2 cellular contexts compared by ENCODE assay signal in the genomic region with DNA sequence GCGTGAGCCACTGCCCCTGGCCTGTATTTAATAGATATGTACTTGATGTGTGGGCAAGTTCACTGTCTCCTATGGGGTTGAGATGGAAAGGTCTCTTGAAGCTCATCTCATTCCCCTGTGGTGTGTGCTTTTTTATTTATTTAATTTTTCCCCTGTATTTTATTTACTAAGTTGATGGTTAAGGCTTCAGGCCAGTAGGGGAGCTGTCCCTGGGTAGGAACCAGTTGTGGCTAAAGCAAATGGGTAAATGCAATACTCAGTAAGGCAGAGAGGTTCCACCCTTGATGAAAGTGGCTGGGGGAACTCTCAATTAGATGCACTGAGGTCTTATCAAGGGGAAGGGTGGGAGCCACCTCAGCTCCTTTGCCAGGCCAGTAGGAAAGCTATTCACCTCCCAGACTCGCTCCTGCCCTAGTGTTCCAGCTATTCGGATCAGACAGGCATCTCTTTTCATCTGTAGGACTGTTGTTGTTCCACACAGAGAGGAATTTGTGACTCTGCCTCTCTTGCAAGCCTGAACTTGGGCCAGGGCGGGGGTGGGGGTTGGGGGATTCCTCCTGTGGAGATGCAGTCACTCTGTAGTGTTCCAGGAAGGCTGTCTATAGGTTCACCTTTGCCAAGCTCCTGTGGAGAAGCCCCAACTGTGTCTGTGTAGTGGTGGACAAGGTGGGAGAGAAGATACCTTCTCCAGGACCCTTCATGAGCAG.
TF ChIP-seq lines count a peak whose summit lies in the region.

No MANE protein-coding gene starts in this region.

TF ChIP-seq in HCT116, 20 proteins besides CTCF, POLR2A, EP300 and RAD21:
- TF ChIP-seq EGR1 (IDR thresholded peaks at IDR 0.05; ENCODE audit: low read depth) = no peak
- TF ChIP-seq, protein P1, sequence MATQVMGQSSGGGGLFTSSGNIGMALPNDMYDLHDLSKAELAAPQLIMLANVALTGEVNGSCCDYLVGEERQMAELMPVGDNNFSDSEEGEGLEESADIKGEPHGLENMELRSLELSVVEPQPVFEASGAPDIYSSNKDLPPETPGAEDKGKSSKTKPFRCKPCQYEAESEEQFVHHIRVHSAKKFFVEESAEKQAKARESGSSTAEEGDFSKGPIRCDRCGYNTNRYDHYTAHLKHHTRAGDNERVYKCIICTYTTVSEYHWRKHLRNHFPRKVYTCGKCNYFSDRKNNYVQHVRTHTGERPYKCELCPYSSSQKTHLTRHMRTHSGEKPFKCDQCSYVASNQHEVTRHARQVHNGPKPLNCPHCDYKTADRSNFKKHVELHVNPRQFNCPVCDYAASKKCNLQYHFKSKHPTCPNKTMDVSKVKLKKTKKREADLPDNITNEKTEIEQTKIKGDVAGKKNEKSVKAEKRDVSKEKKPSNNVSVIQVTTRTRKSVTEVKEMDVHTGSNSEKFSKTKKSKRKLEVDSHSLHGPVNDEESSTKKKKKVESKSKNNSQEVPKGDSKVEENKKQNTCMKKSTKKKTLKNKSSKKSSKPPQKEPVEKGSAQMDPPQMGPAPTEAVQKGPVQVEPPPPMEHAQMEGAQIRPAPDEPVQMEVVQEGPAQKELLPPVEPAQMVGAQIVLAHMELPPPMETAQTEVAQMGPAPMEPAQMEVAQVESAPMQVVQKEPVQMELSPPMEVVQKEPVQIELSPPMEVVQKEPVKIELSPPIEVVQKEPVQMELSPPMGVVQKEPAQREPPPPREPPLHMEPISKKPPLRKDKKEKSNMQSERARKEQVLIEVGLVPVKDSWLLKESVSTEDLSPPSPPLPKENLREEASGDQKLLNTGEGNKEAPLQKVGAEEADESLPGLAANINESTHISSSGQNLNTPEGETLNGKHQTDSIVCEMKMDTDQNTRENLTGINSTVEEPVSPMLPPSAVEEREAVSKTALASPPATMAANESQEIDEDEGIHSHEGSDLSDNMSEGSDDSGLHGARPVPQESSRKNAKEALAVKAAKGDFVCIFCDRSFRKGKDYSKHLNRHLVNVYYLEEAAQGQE (IDR thresholded peaks at IDR 0.05; ENCODE audit: low read depth) = no peak
- TF ChIP-seq FOSL1 (IDR thresholded peaks at IDR 0.05; ENCODE audit: low read depth) = no peak
- no peak for TF ChIP-seq YY1 (IDR thresholded peaks at IDR 0.05; ENCODE audit: extremely low read depth, insufficient replicate concordance, low read depth, low read length)
- no peak for TF ChIP-seq POLR2AphosphoS5 (IDR thresholded peaks at IDR 0.05; ENCODE audit: low read depth, low read length)
- TF ChIP-seq CBX3 (IDR thresholded peaks at IDR 0.05; ENCODE audit: low read depth) = no peak
- no peak for TF ChIP-seq CEBPB (IDR thresholded peaks at IDR 0.05; ENCODE audit: low read depth)
- no peak for TF ChIP-seq SRF (IDR thresholded peaks at IDR 0.05; ENCODE audit: low read depth)
- TF ChIP-seq, protein P2, sequence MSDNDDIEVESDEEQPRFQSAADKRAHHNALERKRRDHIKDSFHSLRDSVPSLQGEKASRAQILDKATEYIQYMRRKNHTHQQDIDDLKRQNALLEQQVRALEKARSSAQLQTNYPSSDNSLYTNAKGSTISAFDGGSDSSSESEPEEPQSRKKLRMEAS (IDR thresholded peaks at IDR 0.05) = no peak
- no peak for TF ChIP-seq ELF1 (IDR thresholded peaks at IDR 0.05; ENCODE audit: borderline replicate concordance, low read depth)

TF ChIP-seq in H1, 55 proteins besides CTCF, POLR2A, EP300 and RAD21:
- TF ChIP-seq CTBP2 (IDR thresholded peaks at IDR 0.05; ENCODE audit: borderline replicate concordance, insufficient read depth, insufficient read length, low read length) (no peak), SP4 (IDR thresholded peaks at IDR 0.05; ENCODE audit: low read length) (no peak), YY1 (IDR thresholded peaks at IDR 0.05; ENCODE audit: low read depth, low read length) (no peak), NRF1 (IDR thresholded peaks at IDR 0.05; ENCODE audit: low read depth, low read length) (no peak), SUZ12 (IDR thresholded peaks at IDR 0.05; ENCODE audit: low read length) (no peak), SIN3A (conservative IDR thresholded peaks at IDR 0.05 in 1 of 2, IDR thresholded peaks at IDR 0.05 in 1 of 2; ENCODE audit: low read depth in 1 of 2, low read length in 2 of 2) (no peak), USF2 (IDR thresholded peaks at IDR 0.05; ENCODE audit: low read length) (no peak), KDM5A (IDR thresholded peaks at IDR 0.05; ENCODE audit: low read length) (no peak), TAF1 (IDR thresholded peaks at IDR 0.05; ENCODE audit: low read depth, low read length) (no peak), KDM4A (IDR thresholded peaks at IDR 0.05; ENCODE audit: low read depth, low read length, severe bottlenecking) (no peak)
